31 cellular contexts compared by ENCODE assay signal in genomic region chr9:135987838-135988404, GRCh38.
"Had no signal": no experiment of that assay in that cellular context is flagged by ENCODE, and none has a peak within 500 bp of the region (broad histone marks: within the 10 kb centered on the region; RNA-seq: fewer than 3 reads in every experiment).

No MANE protein-coding gene starts in this region.

- H3K27me3 ChIP-seq: ascending aorta, cardiac muscle cell had no signal

- H3K4me3 ChIP-seq: ascending aorta, cardiac muscle cell had no signal

- H3K27ac ChIP-seq: ascending aorta, cardiac muscle cell, VCaP had no signal

- H3K36me3 ChIP-seq: ascending aorta, cardiac muscle cell had no signal

- FAIRE-seq: bronchial epithelial cell, TTC549 had no signal

- H3K9me3 ChIP-seq: ascending aorta had no signal

- DNase-seq: activated B cell treated with CpG ODN at 0.5 μM for 24 hours; activated CD4-positive, alpha-beta memory T cell treated with anti-CD3 and anti-CD28 coated beads, Interleukin-2, amount 10 ng/mL, durations not matched to agents 7 days and 5 days; activated CD4-positive, alpha-beta T cell treated with anti-CD3 and anti-CD28 coated beads for 1 hour; activated CD4-positive, alpha-beta T cell treated with anti-CD3 and anti-CD28 coated beads for 36 hours; activated CD4-positive, alpha-beta T cell treated with anti-CD3 and anti-CD28 coated beads for 48 hours; activated CD4-positive, alpha-beta T cell treated with anti-CD3 and anti-CD28 coated beads, Interleukin-2, amount 10 ng/mL, durations not matched to agents 7 days and 5 days; activated CD4-positive, alpha-beta T cell treated with anti-CD3 and anti-CD28 coated beads, Interleukin-2, amount 50 U/mL, for 48 hours; activated CD8-positive, alpha-beta memory T cell treated with anti-CD3 and anti-CD28 coated beads for 24 hours; activated CD8-positive, alpha-beta memory T cell treated with anti-CD3 and anti-CD28 coated beads, Interleukin-2, amount 10 ng/mL, durations not matched to agents 7 days and 5 days; activated CD8-positive, alpha-beta memory T cell treated with anti-CD3 and anti-CD28 coated beads, Interleukin-2, amount 50 U/mL, for 48 hours; activated CD8-positive, alpha-beta T cell treated with anti-CD3 and anti-CD28 coated beads, Interleukin-2, amount 10 ng/mL, durations not matched to agents 7 days and 5 days; activated effector memory CD4-positive, alpha-beta T cell treated with Interleukin-2 at 50 U/mL for 16 hours; activated gamma-delta T cell; activated naive CD4-positive, alpha-beta T cell treated with anti-CD3 and anti-CD28 coated beads, Interleukin-2, amount 10 ng/mL, durations not matched to agents 7 days and 5 days; activated naive CD4-positive, alpha-beta T cell treated with Interleukin-2 at 50 U/mL for 16 hours; activated naive CD8-positive, alpha-beta T cell treated with anti-CD3 and anti-CD28 coated beads, Interleukin-2, amount 10 ng/mL, durations not matched to agents 7 days and 5 days; activated naive CD8-positive, alpha-beta T cell treated with anti-CD3 and anti-CD28 coated beads, Interleukin-2, amount 50 U/mL, for 24 hours; activated T-cell treated with anti-CD3 and anti-CD28 coated beads, Interleukin-2, amount 50 U/mL, for 24 hours; activated T-cell treated with anti-CD3 and anti-CD28 coated beads, Interleukin-2, amount 50 U/mL, for 48 hours; amygdala; anterior cingulate cortex; caudate nucleus; cerebellar nuclear complex; T-helper 2 cell; T-helper 9 cell had no signal

- ATAC-seq: activated CD4-positive, alpha-beta T cell treated with anti-CD3 and anti-CD28 coated beads for 36 hours; activated CD4-positive, CD25-positive, alpha-beta regulatory T cell treated with anti-CD3 and anti-CD28 coated beads, Interleukin-2, amount 50 U/mL, for 24 hours; activated CD8-positive, alpha-beta memory T cell treated with anti-CD3 and anti-CD28 coated beads, Interleukin-2, amount 10 ng/mL, durations not matched to agents 7 days and 5 days; activated CD8-positive, alpha-beta T cell treated with anti-CD3 and anti-CD28 coated beads, Interleukin-2, amount 10 ng/mL, durations not matched to agents 7 days and 5 days; activated naive CD8-positive, alpha-beta T cell treated with anti-CD3 and anti-CD28 coated beads, Interleukin-2, amount 50 U/mL, for 24 hours had no signal
